In genomic region chr15:84761534-84762190, GRCh38 we compare ENCODE assay signal across 11 cellular contexts. TPM values are rescaled to one million over a fixed set of nuclear protein-coding genes. Genes with fewer than 3 reads are reported as not detected.
A peak's percentile ranks its signal among the peaks of the same experiment; 100 is the strongest.
DNase-seq lines count a peak whose midpoint lies in the region; ATAC-seq lines count a peak whose summit lies in the region.
"Had no signal": no experiment of that assay in that cellular context is flagged by ENCODE, and none has a peak within 500 bp of the region (broad histone marks: within the 10 kb centered on the region; RNA-seq: fewer than 3 reads in every experiment).

No MANE protein-coding gene starts in this region.

- peaks cover 58% of the 10 kb centered on the region for H3K4me1 ChIP-seq in BLaER1

- H3K9me3 ChIP-seq in BLaER1, result no peaks in the 10 kb centered on the region
- H3K9me3 ChIP-seq: thoracic aorta had no signal

- peak overlapping the region; percentile 20; the same call in 1 of the 2 replicates for H3K9ac ChIP-seq in BLaER1

- no peak overlapping the region for H3K4me3 ChIP-seq in BLaER1
- H3K4me3 ChIP-seq: lung, thoracic aorta had no signal

- H3K27me3 ChIP-seq in BLaER1, result no peaks in the 10 kb centered on the region

- DNase-seq in dermis blood vessel endothelial cell, result peak; percentile 29
- no peak for DNase-seq in NCI-H1417 treated with DMSO at 0.1 percent for 48 hours (lab: John Stamatoyannopoulos, UW)
- no peak for DNase-seq in SHP77 treated with DMSO at 0.1 percent for 48 hours (lab: John Stamatoyannopoulos, UW)
- DNase-seq in hypothalamus (lab: John Stamatoyannopoulos, UW), result no peak
- DNase-seq: NCI-H526 had no signal

- H3K36me3 ChIP-seq in BLaER1, result peaks cover 31% of the 10 kb centered on the region

- H4K20me1 ChIP-seq in BLaER1, result peaks cover 97% of the 10 kb centered on the region

- H3K27ac ChIP-seq in BLaER1, result peak overlapping the region; percentile 42; the same call in 1 of the 2 replicates
- H3K27ac ChIP-seq: thoracic aorta had no signal

- peak overlapping the region; percentile 74 for H3K4me2 ChIP-seq in BLaER1

- ATAC-seq in GM18907 (IDR thresholded peaks at IDR 0.05; ENCODE audit: unreplicated experiment) (peak; percentile 54), HG03280 (IDR thresholded peaks at IDR 0.05; ENCODE audit: unreplicated experiment) (peak; percentile 51), HG02870 (IDR thresholded peaks at IDR 0.05; ENCODE audit: unreplicated experiment) (no peak)

RNA-seq across cellular contexts. Expression of gene ZNF592, which starts 13.3 kb away (rescaled TPM):
- 4.9 and 8.7 TPM in 2 replicates for total RNA-seq in dermis blood vessel endothelial cell

RNA-seq across cellular contexts. Expression of gene SEC11A, which starts 45.7 kb away (rescaled TPM):
- 256 and 280 TPM in 2 replicates for total RNA-seq in dermis blood vessel endothelial cell

RNA-seq across cellular contexts. Expression of gene ALPK3, which starts 55.5 kb away (rescaled TPM):
- total RNA-seq in dermis blood vessel endothelial cell, result 38.8 and 64.6 TPM in 2 replicates
